In genomic region chr19:17080441-17080803, GRCh38 we compare ENCODE assay signal across 1 cellular context.
TF ChIP-seq lines count a peak whose summit lies in the region.

No MANE protein-coding gene starts in this region.

TF ChIP-seq in IMR-90, 13 proteins besides CTCF, POLR2A, EP300 and RAD21:
- no peak for TF ChIP-seq FOS (IDR thresholded peaks at IDR 0.05; ENCODE audit: low read depth, low read length)
- no peak for TF ChIP-seq NFE2L2 (IDR thresholded peaks at IDR 0.05; ENCODE audit: low read depth, low read length)
- TF ChIP-seq CHD1 (IDR thresholded peaks at IDR 0.05; ENCODE audit: low read depth, low read length) = no peak
- no peak for TF ChIP-seq SMC3 (IDR thresholded peaks at IDR 0.05; ENCODE audit: low read depth, low read length)
- TF ChIP-seq RCOR1 (IDR thresholded peaks at IDR 0.05; ENCODE audit: insufficient replicate concordance, low read length) = no peak
